In the genomic region with DNA sequence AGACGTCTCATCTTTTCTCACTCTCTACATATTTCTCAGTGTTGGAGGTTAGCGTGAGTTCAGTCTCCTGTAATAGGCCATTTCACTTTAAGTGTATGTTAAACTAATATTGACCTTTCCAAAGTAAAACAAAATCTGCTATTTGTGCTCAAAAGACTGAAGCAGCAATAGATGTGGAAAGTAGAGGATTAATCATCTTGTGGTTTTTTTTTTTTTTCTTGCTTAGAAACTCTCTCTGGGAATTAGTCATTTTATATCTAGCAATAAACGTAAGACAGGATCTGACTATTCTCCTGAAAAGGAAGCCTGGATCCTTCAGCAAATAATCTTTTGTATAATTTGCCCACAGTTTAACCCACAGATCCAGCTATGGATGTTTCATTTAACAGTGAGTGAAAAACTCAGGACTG, we compare ENCODE assay signal across 10 cellular contexts.
A peak's percentile ranks its signal among the peaks of the same experiment; 100 is the strongest.
DNase-seq lines count a peak whose midpoint lies in the region; ATAC-seq and TF ChIP-seq lines count a peak whose summit lies in the region.
"Had no signal": no experiment of that assay in that cellular context is flagged by ENCODE, and none has a peak within 500 bp of the region (broad histone marks: within the 10 kb centered on the region; RNA-seq: fewer than 3 reads in every experiment).

No MANE protein-coding gene starts in this region.

- peaks cover 56% of the 10 kb centered on the region for H3K27me3 Mint-ChIP-seq in T-helper 1 cell treated with Interleukin-12 subunit alpha and Interleukin-12 subunit beta and Interleukin-4 antibody, amounts not matched to agents 30 μg/mL and 1 μg/mL, for 36 hours (ENCODE audit: low read depth)

- DNase-seq in heart right ventricle (no peak), left ventricle myocardium superior (no peak), fibroblast of the aortic adventitia (ENCODE audit: low read depth) (peak; percentile 86), NOMO-1 treated with DMSO at 0.1 percent for 48 hours (lab: John Stamatoyannopoulos, UW; ENCODE audit: unreplicated experiment) (no peak)
- DNase-seq: substantia nigra had no signal

- intact Hi-C loops in heart right ventricle (cut with DNase I) (no loop called here), left ventricle myocardium superior (cut with micrococcal nuclease) (no loop called here)

- H3K4me1 ChIP-seq in heart right ventricle: peaks cover 0 to 85% (median 57%) of the 10 kb centered on the region in 9 donors
- H3K4me1 ChIP-seq in subcutaneous abdominal adipose tissue (ENCODE audit: control insufficient read depth in 5 of 5, insufficient read depth in 5 of 5, low read length in 5 of 5): peaks cover 0 to 79% (median 9%) of the 10 kb centered on the region in 5 donors

- 80 to 82% methylated on average over 3 of the region's 3 CpGs for WGBS in heart right ventricle, 2 donors

- H3K4me1 Mint-ChIP-seq in T-helper 1 cell treated with Interleukin-12 subunit alpha and Interleukin-12 subunit beta and Interleukin-4 antibody, amounts not matched to agents 30 μg/mL and 1 μg/mL, for 36 hours (ENCODE audit: low read depth): peaks cover 33% of the 10 kb centered on the region
- H3K4me1 Mint-ChIP-seq: memory B cell had no signal

- H3K27ac Mint-ChIP-seq in T-helper 1 cell treated with Interleukin-12 subunit alpha and Interleukin-12 subunit beta and Interleukin-4 antibody, amounts not matched to agents 30 μg/mL and 1 μg/mL, for 36 hours: peak overlapping the region; percentile 64
- H3K27ac Mint-ChIP-seq: memory B cell had no signal

- H3K27me3 ChIP-seq in heart right ventricle: no peaks in the 10 kb centered on the region
- no peaks in the 10 kb centered on the region for H3K27me3 ChIP-seq in subcutaneous abdominal adipose tissue (ENCODE audit: control insufficient read depth in 5 of 5, insufficient read depth in 4 of 5, low read length in 5 of 5)

- H3K9ac ChIP-seq in subcutaneous abdominal adipose tissue (ENCODE audit: low read length in 5 of 5): no peak overlapping the region

- H3K9me3 Mint-ChIP-seq in T-helper 1 cell treated with Interleukin-12 subunit alpha and Interleukin-12 subunit beta and Interleukin-4 antibody, amounts not matched to agents 30 μg/mL and 1 μg/mL, for 36 hours: peaks cover 13% of the 10 kb centered on the region

- H3K36me3 ChIP-seq in heart right ventricle (peaks cover 0 to 100% (median 66%) of the 10 kb centered on the region in 9 donors), subcutaneous abdominal adipose tissue (ENCODE audit: control insufficient read depth in 5 of 5, insufficient read depth in 5 of 5, low read length in 5 of 5) (peaks cover 46 to 84% (median 63%) of the 10 kb centered on the region in 5 donors)

- H3K4me3 Mint-ChIP-seq in T-helper 1 cell treated with Interleukin-12 subunit alpha and Interleukin-12 subunit beta and Interleukin-4 antibody, amounts not matched to agents 30 μg/mL and 1 μg/mL, for 36 hours: no peak overlapping the region
- H3K4me3 Mint-ChIP-seq: memory B cell had no signal

- ATAC-seq in heart right ventricle (no peak), left ventricle myocardium superior (no peak), HG03521 (IDR thresholded peaks at IDR 0.05; ENCODE audit: unreplicated experiment) (no peak), HG02798 (IDR thresholded peaks at IDR 0.05; ENCODE audit: poor library complexity, unreplicated experiment) (no peak)

- H3K9me3 ChIP-seq in heart right ventricle (no peaks in the 10 kb centered on the region), subcutaneous abdominal adipose tissue (ENCODE audit: control insufficient read depth in 5 of 5, low read length in 5 of 5) (no peaks in the 10 kb centered on the region)

- peaks cover 1% of the 10 kb centered on the region for H3K36me3 Mint-ChIP-seq in T-helper 1 cell treated with Interleukin-12 subunit alpha and Interleukin-12 subunit beta and Interleukin-4 antibody, amounts not matched to agents 30 μg/mL and 1 μg/mL, for 36 hours (ENCODE audit: low read depth)
- H3K36me3 Mint-ChIP-seq: memory B cell had no signal

- TF ChIP-seq CTCF in heart right ventricle (IDR thresholded peaks at IDR 0.05) (no peak), fibroblast of the aortic adventitia (IDR thresholded peaks at IDR 0.05; ENCODE audit: insufficient read depth, low read length) (no peak)

- peak overlapping the region in 7 of 10 donors; percentile 26 to 90 (median 59) for H3K27ac ChIP-seq in heart right ventricle
- H3K27ac ChIP-seq in subcutaneous abdominal adipose tissue (ENCODE audit: low read depth, low read length): peak overlapping the region; percentile 43

- H3K4me3 ChIP-seq in heart right ventricle (no peak overlapping the region), fibroblast of the aortic adventitia (ENCODE audit: low read depth, low read length) (no peak overlapping the region), subcutaneous abdominal adipose tissue (ENCODE audit: low read depth in 1 of 5, low read length in 5 of 5) (no peak overlapping the region)
